Comparison of ENCODE assay signal across 8 cellular contexts in the genomic region with DNA sequence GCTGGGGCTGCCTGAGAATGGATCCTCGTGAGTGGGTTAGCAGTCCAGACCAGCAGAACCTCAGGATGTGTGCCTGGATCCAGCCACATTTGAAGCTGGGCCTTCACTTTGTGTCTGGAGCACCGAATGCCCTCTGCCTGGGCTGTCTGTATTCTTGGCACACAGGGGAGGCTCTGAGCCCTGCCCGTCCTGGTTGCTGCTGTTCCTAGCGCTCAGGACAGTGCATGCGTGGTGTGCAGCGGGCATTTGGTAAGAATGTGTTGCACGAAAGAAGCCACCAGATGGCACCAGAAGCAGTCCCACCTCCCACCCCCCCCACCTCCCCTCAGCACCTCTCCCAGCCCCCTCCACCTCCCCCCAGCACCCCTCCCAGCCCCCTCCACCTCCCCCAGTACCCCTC. TPM values are rescaled to one million over a fixed set of nuclear protein-coding genes. Genes with fewer than 3 reads are reported as not detected.
DNase-seq lines count a peak whose midpoint lies in the region; ATAC-seq and TF ChIP-seq lines count a peak whose summit lies in the region.

No MANE protein-coding gene starts in this region.

- POLR2A ChIA-PET in A673 (lab: Charles Lee; ENCODE audit: low non-redundant PET) = no interaction called here

- intact Hi-C loops in A673 (cut with micrococcal nuclease; ENCODE audit: unreplicated experiment) = loop anchor here (10.0 kb wide), 1 partner anchor 220 kb away; no protein-coding TSS in a partner anchor

- H2AFZ ChIP-seq in hepatocyte = no peak overlapping the region

- CTCF ChIA-PET in A673 (lab: Charles Lee) = no interaction called here

- H3K27ac ChIP-seq in A673 (ENCODE audit: low read depth, low read length, poor library complexity, severe bottlenecking) (peak overlapping the region; percentile 10), hepatocyte (no peak overlapping the region)

- TF ChIP-seq CTCF in A673 (conservative IDR thresholded peaks at IDR 0.05; ENCODE audit: low read depth, low read length) (peak; percentile 45), GM06990 (IDR thresholded peaks at IDR 0.05; ENCODE audit: insufficient read depth, low read length, poor library complexity, severe bottlenecking) (peak; percentile 27), hepatocyte (IDR thresholded peaks at IDR 0.05; ENCODE audit: poor library complexity) (peak; percentile 49)

- no peaks in the 10 kb centered on the region for H3K9me3 Mint-ChIP-seq in activated naive CD8-positive, alpha-beta T cell treated with anti-CD3 and anti-CD28 coated beads, Interleukin-2, amount 50 U/mL, for 24 hours

- H3K36me3 Mint-ChIP-seq in activated naive CD8-positive, alpha-beta T cell treated with anti-CD3 and anti-CD28 coated beads, Interleukin-2, amount 50 U/mL, for 24 hours (ENCODE audit: low read depth) = no peaks in the 10 kb centered on the region

- no peaks in the 10 kb centered on the region for H3K27me3 ChIP-seq in A673 (replicated peaks; ENCODE audit: insufficient read depth, low read depth, low read length, poor library complexity)
- no peaks in the 10 kb centered on the region for H3K27me3 ChIP-seq in GM06990 (replicated peaks; ENCODE audit: control insufficient read depth, insufficient read depth, low read length)
- H3K27me3 ChIP-seq in hepatocyte = peaks cover 14% of the 10 kb centered on the region

- no peaks in the 10 kb centered on the region for H3K79me2 ChIP-seq in hepatocyte

- peaks cover 30% of the 10 kb centered on the region for H3K4me1 ChIP-seq in A673 (ENCODE audit: insufficient read depth, low read length, poor library complexity, severe bottlenecking)
- H3K4me1 ChIP-seq in hepatocyte (ENCODE audit: insufficient read depth) = peaks cover 26% of the 10 kb centered on the region

- 69% methylated on average over 7 of the region's 7 CpGs for WGBS in hepatocyte (ENCODE audit: low lambda C conversion rate, missing lambda C conversion rate)

- H3K4me3 Mint-ChIP-seq in activated naive CD8-positive, alpha-beta T cell treated with anti-CD3 and anti-CD28 coated beads, Interleukin-2, amount 50 U/mL, for 24 hours = no peak overlapping the region

- H3K9me2 ChIP-seq in hepatocyte (replicated peaks; ENCODE audit: insufficient read depth) = no peaks in the 10 kb centered on the region

- no peak for ATAC-seq in activated naive CD8-positive, alpha-beta T cell treated with anti-CD3 and anti-CD28 coated beads, Interleukin-2, amount 50 U/mL, for 24 hours
- ATAC-seq in HG03196 (IDR thresholded peaks at IDR 0.05; ENCODE audit: unreplicated experiment) = no peak
- ATAC-seq in HG02763 (IDR thresholded peaks at IDR 0.05; ENCODE audit: unreplicated experiment) = no peak

- H3K4me1 Mint-ChIP-seq in activated naive CD8-positive, alpha-beta T cell treated with anti-CD3 and anti-CD28 coated beads, Interleukin-2, amount 50 U/mL, for 24 hours = peaks cover 6% of the 10 kb centered on the region

- DNase-seq in A673 (ENCODE audit: low spot score) = peak; percentile 78
- no peak for DNase-seq in GM06990 (ENCODE audit: extremely low read depth, insufficient read length)
- peak; percentile 37 for DNase-seq in NCI-H510A (lab: John Stamatoyannopoulos, UW)
- peak; percentile 45 for DNase-seq in activated naive CD8-positive, alpha-beta T cell treated with anti-CD3 and anti-CD28 coated beads, Interleukin-2, amount 50 U/mL, for 24 hours
- peak; percentile 79 for DNase-seq in hepatocyte (ENCODE audit: low spot score)
- DNase-seq in stimulated activated naive CD4-positive, alpha-beta T cell (lab: John Stamatoyannopoulos, UW) = peak in 4 of 6 experiments; percentile 16 to 33 (median 26)

- no TSS peak for BruUV-seq in A673 (replicated peaks; lab: Mats Ljungman, UMichigan)

- peaks cover 2% of the 10 kb centered on the region for H4K20me1 ChIP-seq in hepatocyte (ENCODE audit: insufficient read depth, poor library complexity, severe bottlenecking)

- peaks cover 46% of the 10 kb centered on the region for H3K36me3 ChIP-seq in A673 (ENCODE audit: insufficient read depth, low read length, poor library complexity, severe bottlenecking)
- peaks cover 30% of the 10 kb centered on the region for H3K36me3 ChIP-seq in GM06990 (ENCODE audit: control insufficient read depth, insufficient read depth, low read length)
- no peaks in the 10 kb centered on the region for H3K36me3 ChIP-seq in hepatocyte (replicated peaks; ENCODE audit: insufficient read depth, low read depth)

- no peak overlapping the region for H3K27ac Mint-ChIP-seq in activated naive CD8-positive, alpha-beta T cell treated with anti-CD3 and anti-CD28 coated beads, Interleukin-2, amount 50 U/mL, for 24 hours

- H3K4me2 ChIP-seq in hepatocyte = no peak overlapping the region

- no peak overlapping the region for H3K4me3 ChIP-seq in A673 (ENCODE audit: low read depth, low read length, poor library complexity, severe bottlenecking)
- no peak overlapping the region for H3K4me3 ChIP-seq in GM06990 (replicated peaks; ENCODE audit: low read depth, low read length)
- no peak overlapping the region for H3K4me3 ChIP-seq in hepatocyte

- H3K27me3 Mint-ChIP-seq in activated naive CD8-positive, alpha-beta T cell treated with anti-CD3 and anti-CD28 coated beads, Interleukin-2, amount 50 U/mL, for 24 hours = peaks cover 5% of the 10 kb centered on the region

- H3K9me3 ChIP-seq in A673 (ENCODE audit: low read depth, low read length, poor library complexity, severe bottlenecking) (no peaks in the 10 kb centered on the region), hepatocyte (ENCODE audit: low read depth) (no peaks in the 10 kb centered on the region)

RNA-seq across cellular contexts. Expression of gene MAPK11, which starts 4.1 kb away (rescaled TPM):
- total RNA-seq in A673 (2021) (5.4 and 10.4 TPM in 2 replicates), hepatocyte (1.4 and 2.3 TPM in 2 replicates)
- polyA plus RNA-seq in hepatocyte = 0.62 and 1.1 TPM in 2 replicates

RNA-seq across cellular contexts. Expression of gene MAPK12, which starts 12.8 kb away (rescaled TPM):
- 20.8 and 27.5 TPM in 2 replicates for total RNA-seq in A673 (2021)
- 12.5 and 13.8 TPM in 2 replicates for total RNA-seq in hepatocyte
- 33.8 and 51.4 TPM in 2 replicates for polyA plus RNA-seq in hepatocyte

RNA-seq across cellular contexts. Expression of gene HDAC10, which starts 23.2 kb away (rescaled TPM):
- total RNA-seq in A673 (2021) = 38.6 and 42.8 TPM in 2 replicates
- 21.5 and 23.8 TPM in 2 replicates for total RNA-seq in hepatocyte
- polyA plus RNA-seq in hepatocyte = 30.2 and 40.5 TPM in 2 replicates

RNA-seq across cellular contexts. Expression of gene TUBGCP6, which starts 29.5 kb away (rescaled TPM):
- total RNA-seq in A673 (2021) (31.0 and 33.1 TPM in 2 replicates), hepatocyte (14.0 and 26.2 TPM in 2 replicates)
- polyA plus RNA-seq in hepatocyte = 31.5 and 44.1 TPM in 2 replicates

RNA-seq across cellular contexts. Expression of gene PLXNB2, which starts 33.1 kb away (rescaled TPM):
- total RNA-seq in A673 (2021) = 155 and 173 TPM in 2 replicates
- 91.4 and 113 TPM in 2 replicates for total RNA-seq in hepatocyte
- 147 and 158 TPM in 2 replicates for polyA plus RNA-seq in hepatocyte
